1 cellular context compared by ENCODE assay signal in the genomic region with DNA sequence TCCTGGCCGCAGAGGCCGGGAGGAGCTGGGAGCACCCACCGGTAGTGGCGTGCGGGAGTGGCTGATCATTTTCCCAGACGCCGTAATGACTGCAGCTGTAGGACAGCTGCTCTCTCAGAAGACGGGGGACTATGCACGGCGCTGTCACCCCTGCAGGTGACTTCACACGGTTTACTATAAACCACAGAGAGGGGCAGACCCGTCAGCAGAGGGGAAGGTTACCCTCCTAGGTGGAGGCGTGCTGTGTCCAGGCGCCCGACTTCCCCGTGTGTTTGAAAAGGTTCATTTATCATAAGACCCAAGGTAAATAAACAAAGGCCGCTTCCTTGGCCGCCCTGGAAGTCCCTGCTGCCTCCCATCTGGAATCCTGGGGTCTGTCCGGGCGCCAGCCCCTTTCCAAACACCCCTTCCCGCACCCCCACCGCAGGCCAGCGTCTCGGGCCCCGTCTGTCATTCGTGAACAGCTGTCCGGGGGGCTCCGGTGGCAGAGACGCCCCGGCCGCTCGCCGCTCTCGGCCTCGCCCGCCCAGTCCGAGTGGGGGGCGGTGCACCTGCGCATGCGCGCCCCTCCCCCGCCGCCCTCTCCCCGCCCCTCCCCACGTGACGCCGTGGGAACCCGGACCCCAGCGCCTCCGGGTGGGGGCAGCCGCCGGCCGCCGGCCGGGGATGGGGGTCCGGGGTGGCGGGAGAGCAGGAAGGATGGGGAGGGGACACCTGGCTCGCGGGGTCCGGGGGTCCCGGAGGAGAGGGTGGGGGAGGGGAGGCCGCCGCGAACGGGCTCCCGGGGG.
TF ChIP-seq lines count a peak whose summit lies in the region.

No MANE protein-coding gene starts in this region.

TF ChIP-seq in K562, 482 proteins besides CTCF, POLR2A, EP300 and RAD21 (continued from another document and continues in another):
- TF ChIP-seq, protein P1, sequence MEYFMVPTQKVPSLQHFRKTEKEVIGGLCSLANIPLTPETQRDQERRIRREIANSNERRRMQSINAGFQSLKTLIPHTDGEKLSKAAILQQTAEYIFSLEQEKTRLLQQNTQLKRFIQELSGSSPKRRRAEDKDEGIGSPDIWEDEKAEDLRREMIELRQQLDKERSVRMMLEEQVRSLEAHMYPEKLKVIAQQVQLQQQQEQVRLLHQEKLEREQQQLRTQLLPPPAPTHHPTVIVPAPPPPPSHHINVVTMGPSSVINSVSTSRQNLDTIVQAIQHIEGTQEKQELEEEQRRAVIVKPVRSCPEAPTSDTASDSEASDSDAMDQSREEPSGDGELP (CRISPR knock-in tag; IDR thresholded peaks at IDR 0.05; ENCODE audit: borderline replicate concordance), result peak; percentile 73; the same call in 1 of the 2 replicates
- no peak for TF ChIP-seq SMARCA4 (IDR thresholded peaks at IDR 0.05)
- peak in 1 of 2 experiments; percentile 55; a peak in 2 of 4 replicates for TF ChIP-seq FOXK2 (conservative IDR thresholded peaks at IDR 0.05 in 1 of 2, IDR thresholded peaks at IDR 0.05 in 1 of 2; ENCODE audit: low read depth in 2 of 2)
- no peak for TF ChIP-seq RBM34 (IDR thresholded peaks at IDR 0.05; ENCODE audit: borderline replicate concordance, insufficient read depth, low read length)
- peak; percentile 62 for TF ChIP-seq POLR2G (IDR thresholded peaks at IDR 0.05; ENCODE audit: low read depth, low read length)
- TF ChIP-seq MTA2 (IDR thresholded peaks at IDR 0.05; ENCODE audit: low read depth), result no peak
- no peak for TF ChIP-seq RBM17 (IDR thresholded peaks at IDR 0.05; ENCODE audit: borderline replicate concordance, low read depth, low read length)
- no peak for TF ChIP-seq DPF2 (IDR thresholded peaks at IDR 0.05)
- TF ChIP-seq ZFP36 (IDR thresholded peaks at IDR 0.05; ENCODE audit: low read depth, low read length, partially characterized antibody), result no peak
- TF ChIP-seq NEUROD1 (IDR thresholded peaks at IDR 0.05; ENCODE audit: borderline replicate concordance, low read depth, low read length, partially characterized antibody), result no peak
- TF ChIP-seq GABPB2 (CRISPR knock-in tag; conservative IDR thresholded peaks at IDR 0.05), result no peak
- TF ChIP-seq, protein P2, sequence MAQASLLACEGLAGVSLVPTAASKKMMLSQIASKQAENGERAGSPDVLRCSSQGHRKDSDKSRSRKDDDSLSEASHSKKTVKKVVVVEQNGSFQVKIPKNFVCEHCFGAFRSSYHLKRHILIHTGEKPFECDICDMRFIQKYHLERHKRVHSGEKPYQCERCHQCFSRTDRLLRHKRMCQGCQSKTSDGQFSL (CRISPR knock-in tag; IDR thresholded peaks at IDR 0.05), result no peak
- TF ChIP-seq, protein P2 (tag; IDR thresholded peaks at IDR 0.05), result peak in 1 of 2 experiments; percentile 57; a peak in 1 of 4 replicates
- TF ChIP-seq, protein P3, sequence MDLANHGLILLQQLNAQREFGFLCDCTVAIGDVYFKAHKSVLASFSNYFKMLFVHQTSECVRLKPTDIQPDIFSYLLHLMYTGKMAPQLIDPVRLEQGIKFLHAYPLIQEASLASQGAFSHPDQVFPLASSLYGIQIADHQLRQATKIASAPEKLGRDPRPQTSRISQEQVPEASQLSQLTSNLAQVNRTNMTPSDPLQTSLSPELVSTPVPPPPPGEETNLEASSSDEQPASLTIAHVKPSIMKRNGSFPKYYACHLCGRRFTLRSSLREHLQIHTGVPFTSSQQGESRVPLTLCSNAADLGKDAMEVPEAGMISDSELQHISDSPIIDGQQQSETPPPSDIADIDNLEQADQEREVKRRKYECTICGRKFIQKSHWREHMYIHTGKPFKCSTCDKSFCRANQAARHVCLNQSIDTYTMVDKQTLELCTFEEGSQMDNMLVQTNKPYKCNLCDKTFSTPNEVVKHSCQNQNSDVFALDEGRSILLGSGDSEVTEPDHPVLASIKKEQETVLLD (IDR thresholded peaks at IDR 0.05), result 0 out of 2 replicates have a peak, but pooled peaks have one; percentile 31
- TF ChIP-seq ZNF830 (CRISPR knock-in tag; IDR thresholded peaks at IDR 0.05), result no peak
- TF ChIP-seq, protein P4, sequence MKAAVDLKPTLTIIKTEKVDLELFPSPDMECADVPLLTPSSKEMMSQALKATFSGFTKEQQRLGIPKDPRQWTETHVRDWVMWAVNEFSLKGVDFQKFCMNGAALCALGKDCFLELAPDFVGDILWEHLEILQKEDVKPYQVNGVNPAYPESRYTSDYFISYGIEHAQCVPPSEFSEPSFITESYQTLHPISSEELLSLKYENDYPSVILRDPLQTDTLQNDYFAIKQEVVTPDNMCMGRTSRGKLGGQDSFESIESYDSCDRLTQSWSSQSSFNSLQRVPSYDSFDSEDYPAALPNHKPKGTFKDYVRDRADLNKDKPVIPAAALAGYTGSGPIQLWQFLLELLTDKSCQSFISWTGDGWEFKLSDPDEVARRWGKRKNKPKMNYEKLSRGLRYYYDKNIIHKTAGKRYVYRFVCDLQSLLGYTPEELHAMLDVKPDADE (conservative IDR thresholded peaks at IDR 0.05; ENCODE audit: control insufficient read depth, low read depth, low read length), result no peak
- TF ChIP-seq, protein P5, sequence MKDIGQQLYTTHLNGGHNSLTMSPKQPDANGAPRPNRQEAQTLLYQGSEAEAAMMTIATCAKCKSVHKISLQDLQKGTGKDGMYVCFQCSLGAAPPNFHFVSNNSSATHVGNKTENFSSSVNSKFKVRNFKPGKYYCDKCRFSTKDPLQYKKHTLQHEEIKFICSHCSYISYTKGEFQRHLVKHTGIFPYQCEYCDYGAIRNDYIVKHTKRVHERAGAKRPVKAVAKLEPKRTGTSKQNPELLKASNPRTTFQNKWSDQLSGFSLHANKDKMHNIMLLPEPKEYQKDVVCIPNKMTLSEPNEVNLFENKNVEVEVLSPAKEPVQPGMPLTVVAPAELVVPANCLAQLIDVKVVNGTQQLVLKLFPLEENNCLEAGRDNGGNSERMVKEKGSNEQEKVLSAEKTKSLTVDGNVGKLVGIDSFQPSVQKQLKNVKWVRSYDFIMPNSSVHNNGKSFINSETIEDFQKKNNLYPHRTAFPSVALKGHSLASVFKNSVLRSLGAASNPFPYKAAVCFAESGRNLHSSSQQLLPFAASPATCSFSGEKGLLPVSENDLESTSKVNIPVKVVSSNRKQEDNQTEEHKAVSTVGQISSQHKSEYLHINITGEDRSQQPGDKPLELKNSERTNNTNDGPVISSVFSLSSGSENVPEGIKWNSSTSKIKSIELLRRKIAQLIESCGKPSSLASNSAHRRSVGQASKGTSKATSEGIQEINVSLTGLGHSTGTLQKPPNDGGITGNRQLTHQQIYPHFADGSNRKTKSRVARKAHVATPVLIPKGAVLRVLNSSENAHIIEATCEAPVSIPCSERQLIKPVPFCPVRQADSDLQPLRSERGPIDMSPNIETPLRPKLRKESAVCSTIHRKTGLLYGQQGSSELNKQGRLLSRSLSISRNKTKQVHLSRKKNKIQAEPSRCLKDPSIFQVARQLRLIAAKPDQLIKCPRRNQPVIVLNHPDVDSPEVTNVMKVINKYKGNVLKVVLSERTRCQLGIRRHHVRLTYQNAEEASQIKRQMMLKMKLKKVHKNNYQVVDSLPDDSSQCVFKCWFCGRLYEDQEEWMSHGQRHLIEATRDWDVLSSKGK (CRISPR knock-in tag; IDR thresholded peaks at IDR 0.05), result no peak
- TF ChIP-seq, protein P6, sequence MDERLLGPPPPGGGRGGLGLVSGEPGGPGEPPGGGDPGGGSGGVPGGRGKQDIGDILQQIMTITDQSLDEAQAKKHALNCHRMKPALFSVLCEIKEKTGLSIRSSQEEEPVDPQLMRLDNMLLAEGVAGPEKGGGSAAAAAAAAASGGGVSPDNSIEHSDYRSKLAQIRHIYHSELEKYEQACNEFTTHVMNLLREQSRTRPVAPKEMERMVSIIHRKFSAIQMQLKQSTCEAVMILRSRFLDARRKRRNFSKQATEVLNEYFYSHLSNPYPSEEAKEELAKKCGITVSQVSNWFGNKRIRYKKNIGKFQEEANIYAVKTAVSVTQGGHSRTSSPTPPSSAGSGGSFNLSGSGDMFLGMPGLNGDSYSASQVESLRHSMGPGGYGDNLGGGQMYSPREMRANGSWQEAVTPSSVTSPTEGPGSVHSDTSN (CRISPR knock-in tag; IDR thresholded peaks at IDR 0.05; ENCODE audit: low read depth), result no peak
- TF ChIP-seq, protein P6 (tag; conservative IDR thresholded peaks at IDR 0.05; ENCODE audit: low read depth), result no peak
- no peak for TF ChIP-seq KDM2B (CRISPR knock-in tag; IDR thresholded peaks at IDR 0.05)
- TF ChIP-seq PCBP1 (IDR thresholded peaks at IDR 0.05; ENCODE audit: low read depth, low read length, poor library complexity, severe bottlenecking), result peak; percentile 87
- TF ChIP-seq ZNF274 (IDR thresholded peaks at IDR 0.05; ENCODE audit: borderline replicate concordance, low read depth, low read length), result no peak
- TF ChIP-seq, protein P7, sequence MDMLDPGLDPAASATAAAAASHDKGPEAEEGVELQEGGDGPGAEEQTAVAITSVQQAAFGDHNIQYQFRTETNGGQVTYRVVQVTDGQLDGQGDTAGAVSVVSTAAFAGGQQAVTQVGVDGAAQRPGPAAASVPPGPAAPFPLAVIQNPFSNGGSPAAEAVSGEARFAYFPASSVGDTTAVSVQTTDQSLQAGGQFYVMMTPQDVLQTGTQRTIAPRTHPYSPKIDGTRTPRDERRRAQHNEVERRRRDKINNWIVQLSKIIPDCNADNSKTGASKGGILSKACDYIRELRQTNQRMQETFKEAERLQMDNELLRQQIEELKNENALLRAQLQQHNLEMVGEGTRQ (CRISPR knock-in tag; IDR thresholded peaks at IDR 0.05), result peak; percentile 84
- TF ChIP-seq ZNF124 (CRISPR knock-in tag; IDR thresholded peaks at IDR 0.05), result no peak
- no peak for TF ChIP-seq TOE1 (IDR thresholded peaks at IDR 0.05; ENCODE audit: borderline replicate concordance)
- no peak for TF ChIP-seq TOE1 (CRISPR knock-in tag; IDR thresholded peaks at IDR 0.05; ENCODE audit: borderline replicate concordance, low read depth)
- TF ChIP-seq CEBPB (tag; IDR thresholded peaks at IDR 0.05), result no peak
- TF ChIP-seq SAP30 (IDR thresholded peaks at IDR 0.05; ENCODE audit: borderline replicate concordance, insufficient read depth, low read depth, low read length, poor library complexity, severe bottlenecking), result no peak
- TF ChIP-seq ZNF146 (CRISPR knock-in tag; IDR thresholded peaks at IDR 0.05; ENCODE audit: unreplicated experiment), result no peak
- TF ChIP-seq NRF1 (conservative IDR thresholded peaks at IDR 0.05 in 1 of 2, IDR thresholded peaks at IDR 0.05 in 1 of 2), result peak; percentile 88 to 89
- TF ChIP-seq, protein P8, sequence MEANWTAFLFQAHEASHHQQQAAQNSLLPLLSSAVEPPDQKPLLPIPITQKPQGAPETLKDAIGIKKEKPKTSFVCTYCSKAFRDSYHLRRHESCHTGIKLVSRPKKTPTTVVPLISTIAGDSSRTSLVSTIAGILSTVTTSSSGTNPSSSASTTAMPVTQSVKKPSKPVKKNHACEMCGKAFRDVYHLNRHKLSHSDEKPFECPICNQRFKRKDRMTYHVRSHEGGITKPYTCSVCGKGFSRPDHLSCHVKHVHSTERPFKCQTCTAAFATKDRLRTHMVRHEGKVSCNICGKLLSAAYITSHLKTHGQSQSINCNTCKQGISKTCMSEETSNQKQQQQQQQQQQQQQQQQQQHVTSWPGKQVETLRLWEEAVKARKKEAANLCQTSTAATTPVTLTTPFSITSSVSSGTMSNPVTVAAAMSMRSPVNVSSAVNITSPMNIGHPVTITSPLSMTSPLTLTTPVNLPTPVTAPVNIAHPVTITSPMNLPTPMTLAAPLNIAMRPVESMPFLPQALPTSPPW (CRISPR knock-in tag; IDR thresholded peaks at IDR 0.05), result peak; percentile 84
- TF ChIP-seq L3MBTL2 (IDR thresholded peaks at IDR 0.05), result 0 out of 2 replicates have a peak, but pooled peaks have one; percentile 25
- TF ChIP-seq ZNF561 (CRISPR knock-in tag; conservative IDR thresholded peaks at IDR 0.05), result no peak
- TF ChIP-seq, protein P9, sequence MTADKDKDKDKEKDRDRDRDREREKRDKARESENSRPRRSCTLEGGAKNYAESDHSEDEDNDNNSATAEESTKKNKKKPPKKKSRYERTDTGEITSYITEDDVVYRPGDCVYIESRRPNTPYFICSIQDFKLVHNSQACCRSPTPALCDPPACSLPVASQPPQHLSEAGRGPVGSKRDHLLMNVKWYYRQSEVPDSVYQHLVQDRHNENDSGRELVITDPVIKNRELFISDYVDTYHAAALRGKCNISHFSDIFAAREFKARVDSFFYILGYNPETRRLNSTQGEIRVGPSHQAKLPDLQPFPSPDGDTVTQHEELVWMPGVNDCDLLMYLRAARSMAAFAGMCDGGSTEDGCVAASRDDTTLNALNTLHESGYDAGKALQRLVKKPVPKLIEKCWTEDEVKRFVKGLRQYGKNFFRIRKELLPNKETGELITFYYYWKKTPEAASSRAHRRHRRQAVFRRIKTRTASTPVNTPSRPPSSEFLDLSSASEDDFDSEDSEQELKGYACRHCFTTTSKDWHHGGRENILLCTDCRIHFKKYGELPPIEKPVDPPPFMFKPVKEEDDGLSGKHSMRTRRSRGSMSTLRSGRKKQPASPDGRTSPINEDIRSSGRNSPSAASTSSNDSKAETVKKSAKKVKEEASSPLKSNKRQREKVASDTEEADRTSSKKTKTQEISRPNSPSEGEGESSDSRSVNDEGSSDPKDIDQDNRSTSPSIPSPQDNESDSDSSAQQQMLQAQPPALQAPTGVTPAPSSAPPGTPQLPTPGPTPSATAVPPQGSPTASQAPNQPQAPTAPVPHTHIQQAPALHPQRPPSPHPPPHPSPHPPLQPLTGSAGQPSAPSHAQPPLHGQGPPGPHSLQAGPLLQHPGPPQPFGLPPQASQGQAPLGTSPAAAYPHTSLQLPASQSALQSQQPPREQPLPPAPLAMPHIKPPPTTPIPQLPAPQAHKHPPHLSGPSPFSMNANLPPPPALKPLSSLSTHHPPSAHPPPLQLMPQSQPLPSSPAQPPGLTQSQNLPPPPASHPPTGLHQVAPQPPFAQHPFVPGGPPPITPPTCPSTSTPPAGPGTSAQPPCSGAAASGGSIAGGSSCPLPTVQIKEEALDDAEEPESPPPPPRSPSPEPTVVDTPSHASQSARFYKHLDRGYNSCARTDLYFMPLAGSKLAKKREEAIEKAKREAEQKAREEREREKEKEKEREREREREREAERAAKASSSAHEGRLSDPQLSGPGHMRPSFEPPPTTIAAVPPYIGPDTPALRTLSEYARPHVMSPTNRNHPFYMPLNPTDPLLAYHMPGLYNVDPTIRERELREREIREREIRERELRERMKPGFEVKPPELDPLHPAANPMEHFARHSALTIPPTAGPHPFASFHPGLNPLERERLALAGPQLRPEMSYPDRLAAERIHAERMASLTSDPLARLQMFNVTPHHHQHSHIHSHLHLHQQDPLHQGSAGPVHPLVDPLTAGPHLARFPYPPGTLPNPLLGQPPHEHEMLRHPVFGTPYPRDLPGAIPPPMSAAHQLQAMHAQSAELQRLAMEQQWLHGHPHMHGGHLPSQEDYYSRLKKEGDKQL (CRISPR knock-in tag; IDR thresholded peaks at IDR 0.05; ENCODE audit: borderline replicate concordance), result no peak
- no peak for TF ChIP-seq SREBF2 (CRISPR knock-in tag; IDR thresholded peaks at IDR 0.05)
- peak; percentile 44; the same call in 1 of the 2 replicates for TF ChIP-seq PHF8 (IDR thresholded peaks at IDR 0.05; ENCODE audit: borderline replicate concordance, low read length)
